In genomic region chr4:2042947-2043395, GRCh38 we compare ENCODE assay signal across 9 cellular contexts. TPM values are rescaled to one million over a fixed set of nuclear protein-coding genes. Genes with fewer than 3 reads are reported as not detected.
DNase-seq lines count a peak whose midpoint lies in the region; ATAC-seq and TF ChIP-seq lines count a peak whose summit lies in the region.
"Had no signal": no experiment of that assay in that cellular context is flagged by ENCODE, and none has a peak within 500 bp of the region (broad histone marks: within the 10 kb centered on the region; RNA-seq: fewer than 3 reads in every experiment).

No MANE protein-coding gene starts in this region.

- POLR2A ChIA-PET in GM10248 (lab: Yijun Ruan, JAX) (no interaction called here), PC-3 (lab: Charles Lee; ENCODE audit: unreplicated experiment) (interaction anchor here (0.5 kb wide), 1 partner anchor 42 kb away, joined by 3 read pairs; no protein-coding TSS in a partner anchor)

- H3K9me2 ChIP-seq in PC-3 (replicated peaks; ENCODE audit: low read length) = no peaks in the 10 kb centered on the region

- no peaks in the 10 kb centered on the region for H4K20me1 ChIP-seq in PC-3 (ENCODE audit: low read length)

- H3K4me3 Mint-ChIP-seq in endothelial cell (ENCODE audit: unreplicated experiment) (peak overlapping the region; percentile 85), progenitor cell of endocrine pancreas (ENCODE audit: low read depth) (peak overlapping the region; percentile 70)

- TF ChIP-seq CTCF in GM10248 (IDR thresholded peaks at IDR 0.05; ENCODE audit: control extremely low read depth, extremely low read depth, low read depth, missing control alignments) (no peak), PC-3 (conservative IDR thresholded peaks at IDR 0.05; ENCODE audit: low read depth, low read length) (no peak), endothelial cell (IDR thresholded peaks at IDR 0.05; ENCODE audit: unreplicated experiment) (no peak), progenitor cell of endocrine pancreas (IDR thresholded peaks at IDR 0.05; ENCODE audit: unreplicated experiment) (no peak)

- H3F3A ChIP-seq in PC-3 (ENCODE audit: low read length, unreplicated experiment) = no peaks in the 10 kb centered on the region

- H3K4me2 ChIP-seq in PC-3 (ENCODE audit: low read length) = peak overlapping the region; percentile 74

- H3K9me3 ChIP-seq in PC-3 (ENCODE audit: low read length) = no peaks in the 10 kb centered on the region

- H3K27me3 Mint-ChIP-seq in endothelial cell (ENCODE audit: unreplicated experiment) (peaks cover 5% of the 10 kb centered on the region), progenitor cell of endocrine pancreas (peaks cover 21% of the 10 kb centered on the region)

- no peaks in the 10 kb centered on the region for H3K9me3 Mint-ChIP-seq in endothelial cell (ENCODE audit: unreplicated experiment)
- no peaks in the 10 kb centered on the region for H3K9me3 Mint-ChIP-seq in progenitor cell of endocrine pancreas (ENCODE audit: low read depth)

- DNase-seq in GM10248 (ENCODE audit: extremely low spot score) (peak; percentile 27), PC-3 (no peak), endothelial cell (ENCODE audit: low spot score) (no peak), progenitor cell of endocrine pancreas (ENCODE audit: low spot score, unreplicated experiment) (no peak), NCI-H82 treated with DMSO at 0.1 percent for 48 hours (lab: John Stamatoyannopoulos, UW; ENCODE audit: unreplicated experiment) (no peak), HuH-7.5 (ENCODE audit: low spot score) (no peak), 8988T (no peak), cerebellar cortex (ENCODE audit: low spot score) (no peak)
- DNase-seq: Kasumi-1 had no signal

- peaks cover 4% of the 10 kb centered on the region for H3K36me3 Mint-ChIP-seq in endothelial cell (ENCODE audit: low read depth, unreplicated experiment)
- no peaks in the 10 kb centered on the region for H3K36me3 Mint-ChIP-seq in progenitor cell of endocrine pancreas (ENCODE audit: insufficient read depth)

- no peak for ATAC-seq in PC-3

- H3K4me1 Mint-ChIP-seq in endothelial cell (ENCODE audit: unreplicated experiment) (no peaks in the 10 kb centered on the region), progenitor cell of endocrine pancreas (ENCODE audit: low read depth) (no peaks in the 10 kb centered on the region)

- H2AFZ ChIP-seq in PC-3 (ENCODE audit: low read length) = no peak overlapping the region

- H3K79me2 ChIP-seq in PC-3 (ENCODE audit: low read length) = peaks cover 4% of the 10 kb centered on the region; the same call in 1 of the 2 replicates

- H3K27ac Mint-ChIP-seq in endothelial cell (ENCODE audit: unreplicated experiment) (no peak overlapping the region), progenitor cell of endocrine pancreas (no peak overlapping the region)

- intact Hi-C loops in PC-3 (cut with micrococcal nuclease) = no loop called here

- H3K4me3 ChIP-seq in PC-3 (ENCODE audit: low read length) = peak overlapping the region; percentile 63

- peaks cover 7% of the 10 kb centered on the region; the same call in 1 of the 2 replicates for H3K4me1 ChIP-seq in PC-3 (ENCODE audit: insufficient read depth, low read length)

- BruUV-seq in PC-3 (replicated peaks; lab: Mats Ljungman, UMichigan) = no TSS peak

- no peaks in the 10 kb centered on the region for H3K27me3 ChIP-seq in PC-3 (ENCODE audit: low read length)

- no peaks in the 10 kb centered on the region for H3K36me3 ChIP-seq in PC-3 (ENCODE audit: low read depth, low read length)

- H3K9ac ChIP-seq in PC-3 (ENCODE audit: low read length) = no peak overlapping the region

- CTCF ChIA-PET in GM10248 (lab: Yijun Ruan, JAX) (no interaction called here), PC-3 (lab: Charles Lee) (no interaction called here)

- no peak overlapping the region for H3K27ac ChIP-seq in PC-3 (ENCODE audit: low read length)

RNA-seq across cellular contexts. Expression of gene NAT8L, which starts 16.2 kb away (rescaled TPM):
- total RNA-seq in PC-3 (2014; rRNA removed) (1.6 and 2.0 TPM in 2 replicates), endothelial cell (ENCODE audit: unreplicated experiment) (0.36 TPM), progenitor cell of endocrine pancreas (20.7 and 21.8 TPM in 2 replicates)

RNA-seq across cellular contexts. Expression of gene NELFA, which starts 34.2 kb away (rescaled TPM):
- total RNA-seq in PC-3 (2014; rRNA removed) = 30.0 and 35.8 TPM in 2 replicates
- 30.2 TPM for total RNA-seq in endothelial cell (ENCODE audit: unreplicated experiment)
- 52.5 and 54.2 TPM in 2 replicates for total RNA-seq in progenitor cell of endocrine pancreas
